Comparison of ENCODE assay signal across 31 cellular contexts in genomic region chr13:46329624-46330023, GRCh38. TPM values are rescaled to one million over a fixed set of nuclear protein-coding genes. Genes with fewer than 3 reads are reported as not detected.
"Had no signal": no experiment of that assay in that cellular context is flagged by ENCODE, and none has a peak within 500 bp of the region (broad histone marks: within the 10 kb centered on the region; RNA-seq: fewer than 3 reads in every experiment).

No MANE protein-coding gene starts in this region.

- DNase-seq: activated CD4-positive, alpha-beta memory T cell treated with anti-CD3 and anti-CD28 coated beads, Interleukin-2, amount 10 ng/mL, durations not matched to agents 7 days and 5 days; activated CD4-positive, alpha-beta T cell treated with anti-CD3 and anti-CD28 coated beads, Interleukin-2, amount 50 U/mL, for 1 hour; activated effector memory CD4-positive, alpha-beta T cell treated with anti-CD3 and anti-CD28 coated beads, Interleukin-2, amount 50 U/mL, for 16 hours; activated naive CD4-positive, alpha-beta T cell; activated naive CD4-positive, alpha-beta T cell treated with anti-CD3 and anti-CD28 coated beads, Interleukin-2, amount 50 U/mL, for 16 hours; activated naive CD8-positive, alpha-beta T cell treated with anti-CD3 and anti-CD28 coated beads for 36 hours; activated T-cell treated with anti-CD3 and anti-CD28 coated beads, Interleukin-2, amount 50 U/mL, for 24 hours; amniotic stem cell; aorta; brain microvascular endothelial cell; central memory CD4-positive, alpha-beta T cell; Kasumi-1; KBM-7; MG63; NCI-H1048; NCI-H1105 treated with DMSO at 0.1 percent for 48 hours; NCI-H1436; NCI-H1694 treated with DMSO at 0.1 percent for 48 hours; NCI-H2029; NCI-H510A; NCI-H526; NCI-H748 treated with DMSO at 0.1 percent for 48 hours; NK-92 treated with Interleukin-12 subunit alpha and Interleukin-12 subunit beta, amount 100 ng/mL, for 24 hours; PC-3; Peyer's patch; RPMI8226; SHP77 treated with DMSO at 0.1 percent for 48 hours; SK-N-SH had no signal

- H3K4me3 Mint-ChIP-seq: activated CD4-positive, alpha-beta memory T cell treated with anti-CD3 and anti-CD28 coated beads, Interleukin-2, amount 10 ng/mL, durations not matched to agents 7 days and 5 days; activated naive CD8-positive, alpha-beta T cell treated with anti-CD3 and anti-CD28 coated beads for 36 hours; activated T-cell treated with anti-CD3 and anti-CD28 coated beads, Interleukin-2, amount 50 U/mL, for 24 hours; T-helper 1 cell treated with Interleukin-12 subunit alpha and Interleukin-12 subunit beta and Interleukin-4 antibody, amounts not matched to agents 30 μg/mL and 1 μg/mL, for 36 hours; T-helper 2 cell treated with Interferon-gamma antibody and Interleukin-4, amounts not matched to agents 5 μg/mL and 100 μg/mL, for 36 hours had no signal

- H3K27ac Mint-ChIP-seq: activated CD4-positive, alpha-beta memory T cell treated with anti-CD3 and anti-CD28 coated beads, Interleukin-2, amount 10 ng/mL, durations not matched to agents 7 days and 5 days; activated naive CD8-positive, alpha-beta T cell treated with anti-CD3 and anti-CD28 coated beads for 36 hours; activated T-cell treated with anti-CD3 and anti-CD28 coated beads, Interleukin-2, amount 50 U/mL, for 24 hours; T-helper 1 cell treated with Interleukin-12 subunit alpha and Interleukin-12 subunit beta and Interleukin-4 antibody, amounts not matched to agents 30 μg/mL and 1 μg/mL, for 36 hours; T-helper 2 cell treated with Interferon-gamma antibody and Interleukin-4, amounts not matched to agents 5 μg/mL and 100 μg/mL, for 36 hours had no signal

- H3K36me3 ChIP-seq: brain microvascular endothelial cell, MG63, Peyer's patch, SJSA1 had no signal

- H3K36me3 Mint-ChIP-seq: activated naive CD8-positive, alpha-beta T cell treated with anti-CD3 and anti-CD28 coated beads for 36 hours had no signal

- H3K9me3 Mint-ChIP-seq: activated CD4-positive, alpha-beta memory T cell treated with anti-CD3 and anti-CD28 coated beads, Interleukin-2, amount 10 ng/mL, durations not matched to agents 7 days and 5 days; activated naive CD8-positive, alpha-beta T cell treated with anti-CD3 and anti-CD28 coated beads for 36 hours; activated T-cell treated with anti-CD3 and anti-CD28 coated beads, Interleukin-2, amount 50 U/mL, for 24 hours; T-helper 1 cell treated with Interleukin-12 subunit alpha and Interleukin-12 subunit beta and Interleukin-4 antibody, amounts not matched to agents 30 μg/mL and 1 μg/mL, for 36 hours; T-helper 2 cell treated with Interferon-gamma antibody and Interleukin-4, amounts not matched to agents 5 μg/mL and 100 μg/mL, for 36 hours had no signal

- H3K27ac ChIP-seq: brain microvascular endothelial cell, Peyer's patch, SJSA1 had no signal

- ATAC-seq: PC-3 had no signal

- H3K9me3 ChIP-seq: MG63, Peyer's patch, SJSA1, SK-N-SH had no signal

- H3K27me3 Mint-ChIP-seq: activated naive CD8-positive, alpha-beta T cell treated with anti-CD3 and anti-CD28 coated beads for 36 hours; activated T-cell treated with anti-CD3 and anti-CD28 coated beads, Interleukin-2, amount 50 U/mL, for 24 hours had no signal

RNA-seq across cellular contexts. Expression of gene RUBCNL, which starts 57.4 kb away (rescaled TPM):
- total RNA-seq: activated CD4-positive, alpha-beta memory T cell treated with anti-CD3 and anti-CD28 coated beads, Interleukin-2, amount 10 ng/mL, durations not matched to agents 7 days and 5 days; PC-3 had no signal
